1 cellular context compared by ENCODE assay signal in genomic region chr11:66856496-66857233, GRCh38.
TF ChIP-seq lines count a peak whose summit lies in the region.

LRFN4 (plus strand) TSS chr11:66857064; CDS start chr11:66857745, 681 bp downstream.

TF ChIP-seq in K562, 482 proteins besides CTCF, POLR2A, EP300 and RAD21 (continued from another document and continues in another):
- TF ChIP-seq MNT (conservative IDR thresholded peaks at IDR 0.05) (peak; percentile 76 to 82), NR1H2 (CRISPR knock-in tag; IDR thresholded peaks at IDR 0.05) (no peak), ZNF146 (CRISPR knock-in tag; IDR thresholded peaks at IDR 0.05; ENCODE audit: unreplicated experiment) (no peak), NFRKB (IDR thresholded peaks at IDR 0.05; ENCODE audit: low read depth) (no peak), ARID4B (CRISPR knock-in tag; IDR thresholded peaks at IDR 0.05) (peak; percentile 60; the same call in 1 of the 2 replicates), TRIM24 (IDR thresholded peaks at IDR 0.05) (no peak), EWSR1 (IDR thresholded peaks at IDR 0.05; ENCODE audit: borderline replicate concordance, low read depth, partially characterized antibody) (no peak), NCOA6 (IDR thresholded peaks at IDR 0.05) (no peak), NEUROD1 (IDR thresholded peaks at IDR 0.05; ENCODE audit: borderline replicate concordance, low read depth, low read length, partially characterized antibody) (no peak), DACH1 (IDR thresholded peaks at IDR 0.05; ENCODE audit: partially characterized antibody) (no peak), UBTF (IDR thresholded peaks at IDR 0.05; ENCODE audit: borderline replicate concordance in 1 of 2, low read depth in 2 of 2, low read length in 2 of 2) (no peak), MAX (CRISPR knock-in tag; IDR thresholded peaks at IDR 0.05) (peak; percentile 66; the same call in 1 of the 2 replicates), ZBTB43 (CRISPR knock-in tag; IDR thresholded peaks at IDR 0.05) (no peak), XRCC3 (IDR thresholded peaks at IDR 0.05) (no peak), CUX1 (CRISPR knock-in tag; IDR thresholded peaks at IDR 0.05) (no peak), E2F6 (IDR thresholded peaks at IDR 0.05; ENCODE audit: borderline replicate concordance in 1 of 2, extremely low read depth in 1 of 2, insufficient read depth in 1 of 2, insufficient read length in 1 of 2, low read depth in 1 of 2, low read length in 1 of 2, poor library complexity in 1 of 2, severe bottlenecking in 1 of 2) (peak in 1 of 2 experiments; percentile 42), CREM (IDR thresholded peaks at IDR 0.05; ENCODE audit: low read depth) (no peak), E2F5 (CRISPR knock-in tag; IDR thresholded peaks at IDR 0.05) (no peak), ZMIZ1 (IDR thresholded peaks at IDR 0.05; ENCODE audit: low read depth in 2 of 2, low read length in 2 of 2) (no peak), DEAF1 (CRISPR knock-in tag; IDR thresholded peaks at IDR 0.05) (no peak), SIN3A (IDR thresholded peaks at IDR 0.05; ENCODE audit: borderline replicate concordance in 2 of 2, control insufficient read depth in 1 of 2, low read depth in 2 of 2, low read length in 2 of 2) (peak in 1 of 2 experiments; percentile 49; a peak in 1 of 4 replicates), KAT7 (CRISPR knock-in tag; IDR thresholded peaks at IDR 0.05; ENCODE audit: borderline replicate concordance) (0 out of 2 replicates have a peak, but pooled peaks have one; percentile 2), HMBOX1 (IDR thresholded peaks at IDR 0.05) (no peak), TCF7L2 (IDR thresholded peaks at IDR 0.05; ENCODE audit: low read depth, low read length) (no peak), ZNF239 (CRISPR knock-in tag; IDR thresholded peaks at IDR 0.05) (no peak), CBX1 (IDR thresholded peaks at IDR 0.05; ENCODE audit: low read depth) (peak; percentile 58; the same call in 1 of the 2 replicates), BHLHE40 (IDR thresholded peaks at IDR 0.05; ENCODE audit: low read length) (peak; percentile 55), CXXC5 (CRISPR knock-in tag; IDR thresholded peaks at IDR 0.05) (peak; percentile 63; the same call in 1 of the 2 replicates), HLTF (IDR thresholded peaks at IDR 0.05) (no peak), ZNF668 (CRISPR knock-in tag; IDR thresholded peaks at IDR 0.05) (no peak)
